Comparison of ENCODE assay signal across 23 cellular contexts in genomic region chr4:127559981-127560380, GRCh38.
"Had no signal": no experiment of that assay in that cellular context is flagged by ENCODE, and none has a peak within 500 bp of the region (broad histone marks: within the 10 kb centered on the region; RNA-seq: fewer than 3 reads in every experiment).

No MANE protein-coding gene starts in this region.

- H3K4me1 ChIP-seq: SJSA1 had no signal

- H3K36me3 Mint-ChIP-seq: IgD-negative memory B cell had no signal

- H3K36me3 ChIP-seq: SJSA1 had no signal

- ATAC-seq: K562 had no signal

- H3K9me3 Mint-ChIP-seq: IgD-negative memory B cell had no signal

- H3K4me3 Mint-ChIP-seq: IgD-negative memory B cell had no signal

- H3K27ac ChIP-seq: HL-60, KMS-11, SJSA1, SK-N-MC had no signal

- H3K4me3 ChIP-seq: K562, SJSA1, SK-N-MC had no signal

- H3K27me3 ChIP-seq: SJSA1 had no signal

- H3K4me1 Mint-ChIP-seq: IgD-negative memory B cell had no signal

- H3K9ac ChIP-seq: KMS-11 had no signal

- DNase-seq: Kasumi-1, MM.1S, NCI-H1092 treated with DMSO at 0.1 percent for 48 hours, NCI-H1436, NCI-H187, NCI-H2029, NCI-H2081 treated with DMSO at 0.1 percent for 48 hours, NCI-H2171, NCI-H226, NCI-H446, NCI-H510A, NCI-H524 treated with DMSO at 0.1 percent for 48 hours, NCI-H69, NCI-H774, Right ventricle myocardium superior, RPMI8226, SIG-M5 had no signal

- H3K4me2 ChIP-seq: KMS-11 had no signal

- H3K9me3 ChIP-seq: SJSA1 had no signal

- H3K27ac Mint-ChIP-seq: IgD-negative memory B cell had no signal
